1 cellular context compared by ENCODE assay signal in genomic region chr1:32336963-32337675, GRCh38.
TF ChIP-seq lines count a peak whose summit lies in the region.

No MANE protein-coding gene starts in this region.

TF ChIP-seq in SK-N-SH treated with all-trans-retinoic acid at 6 μM for 48 hours, 23 proteins besides CTCF, POLR2A, EP300 and RAD21 (continued from another document):
- no peak for TF ChIP-seq POU6F1 (CRISPR knock-in tag; IDR thresholded peaks at IDR 0.05; ENCODE audit: borderline replicate concordance, low read depth)
- no peak for TF ChIP-seq TOX (CRISPR knock-in tag; IDR thresholded peaks at IDR 0.05; ENCODE audit: borderline replicate concordance)
- TF ChIP-seq ZFP3 (CRISPR knock-in tag; IDR thresholded peaks at IDR 0.05) = no peak
- no peak for TF ChIP-seq OSR1 (CRISPR knock-in tag; IDR thresholded peaks at IDR 0.05)
- TF ChIP-seq GLIS3 (CRISPR knock-in tag; IDR thresholded peaks at IDR 0.05) = no peak
TF ChIP-seq in SK-N-SH treated with all-trans-retinoic acid at 6 μM for 48 hours: peak in this region for 0.
